Comparison of ENCODE assay signal across 17 cellular contexts in genomic region chr6:10613077-10613476, GRCh38.
DNase-seq lines count a peak whose midpoint lies in the region; ATAC-seq and TF ChIP-seq lines count a peak whose summit lies in the region.
"Had no signal": no experiment of that assay in that cellular context is flagged by ENCODE, and none has a peak within 500 bp of the region (broad histone marks: within the 10 kb centered on the region; RNA-seq: fewer than 3 reads in every experiment).

No MANE protein-coding gene starts in this region.

- peak; percentile 60 to 72 for DNase-seq in T47D (ENCODE audit: low read depth in 1 of 2, low spot score in 1 of 2)
- no peak for DNase-seq in MCF 10A (ENCODE audit: unreplicated experiment)
- no peak for DNase-seq in endodermal cell
- no peak for DNase-seq in right lobe of liver
- DNase-seq in A673 (ENCODE audit: low spot score): no peak
- DNase-seq in retina: no peak
- DNase-seq in activated CD4-positive, alpha-beta T cell treated with anti-CD3 and anti-CD28 coated beads, Interleukin-2, amount 10 ng/mL, durations not matched to agents 24 days and 14 days: no peak
- no peak for DNase-seq in effector memory CD4-positive, alpha-beta T cell
- DNase-seq: activated CD4-positive, alpha-beta memory T cell treated with anti-CD3 and anti-CD28 coated beads, Interleukin-2, amount 10 ng/mL, durations not matched to agents 7 days and 5 days; activated T-cell treated with anti-CD3 and anti-CD28 coated beads, Interleukin-2, amount 50 U/mL, for 4 hours; DMS153; erythroblast; NCI-H510A treated with DMSO at 0.1 percent for 48 hours; nephron progenitor cell; T-cell had no signal

- no peak overlapping the region for H3K27ac Mint-ChIP-seq in MCF 10A (ENCODE audit: low read depth, unreplicated experiment)
- no peak overlapping the region for H3K27ac Mint-ChIP-seq in endodermal cell
- H3K27ac Mint-ChIP-seq in activated CD4-positive, alpha-beta T cell treated with anti-CD3 and anti-CD28 coated beads, Interleukin-2, amount 10 ng/mL, durations not matched to agents 24 days and 14 days: no peak overlapping the region
- H3K27ac Mint-ChIP-seq: activated CD4-positive, alpha-beta memory T cell treated with anti-CD3 and anti-CD28 coated beads, Interleukin-2, amount 10 ng/mL, durations not matched to agents 7 days and 5 days; activated naive CD8-positive, alpha-beta T cell; CD14-positive monocyte; T-cell had no signal

- no peaks in the 10 kb centered on the region for H3K27me3 ChIP-seq in endodermal cell (ENCODE audit: control insufficient read depth, insufficient read depth, low read length, poor library complexity, severe bottlenecking)
- no peaks in the 10 kb centered on the region for H3K27me3 ChIP-seq in right lobe of liver
- H3K27me3 ChIP-seq in A673 (replicated peaks; ENCODE audit: insufficient read depth, low read depth, low read length, poor library complexity): no peaks in the 10 kb centered on the region
- H3K27me3 ChIP-seq in effector memory CD4-positive, alpha-beta T cell (replicated peaks; ENCODE audit: control insufficient read depth, insufficient read depth, low read length, poor library complexity, severe bottlenecking): no peaks in the 10 kb centered on the region

- peaks cover 21% of the 10 kb centered on the region for H3K9me3 ChIP-seq in endodermal cell (ENCODE audit: control insufficient read depth, low read length)
- H3K9me3 ChIP-seq in right lobe of liver: no peaks in the 10 kb centered on the region
- no peaks in the 10 kb centered on the region for H3K9me3 ChIP-seq in A673 (ENCODE audit: low read depth, low read length, poor library complexity, severe bottlenecking)
- H3K9me3 ChIP-seq in effector memory CD4-positive, alpha-beta T cell (ENCODE audit: control insufficient read depth, low read length): no peaks in the 10 kb centered on the region

- no peak overlapping the region for H3K27ac ChIP-seq in endodermal cell (ENCODE audit: low read depth, low read length)
- no peak overlapping the region for H3K27ac ChIP-seq in right lobe of liver
- H3K27ac ChIP-seq in A673 (ENCODE audit: low read depth, low read length, poor library complexity, severe bottlenecking): no peak overlapping the region
- H3K27ac ChIP-seq in effector memory CD4-positive, alpha-beta T cell (ENCODE audit: insufficient read depth, low read length, poor library complexity, severe bottlenecking): no peak overlapping the region

- in situ Hi-C loops in T47D (cut with HindIII; ENCODE audit: low pct_unique_long_range_greater_than_20kb, low sequenced_read_pairs): no loop called here

- peak overlapping the region; percentile 13 for H3K4me3 ChIP-seq in endodermal cell (ENCODE audit: low read length)
- no peak overlapping the region for H3K4me3 ChIP-seq in right lobe of liver
- H3K4me3 ChIP-seq in A673 (ENCODE audit: low read depth, low read length, poor library complexity, severe bottlenecking): no peak overlapping the region
- H3K4me3 ChIP-seq in effector memory CD4-positive, alpha-beta T cell (ENCODE audit: insufficient read depth, low read depth, low read length, poor library complexity, severe bottlenecking): no peak overlapping the region

- H3K4me3 Mint-ChIP-seq in MCF 10A (ENCODE audit: unreplicated experiment) (no peak overlapping the region), endodermal cell (no peak overlapping the region)
- H3K4me3 Mint-ChIP-seq in activated CD4-positive, alpha-beta T cell treated with anti-CD3 and anti-CD28 coated beads, Interleukin-2, amount 10 ng/mL, durations not matched to agents 24 days and 14 days: no peak overlapping the region
- H3K4me3 Mint-ChIP-seq: activated CD4-positive, alpha-beta memory T cell treated with anti-CD3 and anti-CD28 coated beads, Interleukin-2, amount 10 ng/mL, durations not matched to agents 7 days and 5 days; activated naive CD8-positive, alpha-beta T cell; activated T-cell treated with anti-CD3 and anti-CD28 coated beads, Interleukin-2, amount 50 U/mL, for 4 hours; CD14-positive monocyte; nephron progenitor cell; T-cell had no signal

- H3K36me3 Mint-ChIP-seq in MCF 10A (ENCODE audit: insufficient read depth, unreplicated experiment) (no peaks in the 10 kb centered on the region), endodermal cell (ENCODE audit: low read depth) (peaks cover 32% of the 10 kb centered on the region)
- peaks cover 2% of the 10 kb centered on the region for H3K36me3 Mint-ChIP-seq in activated CD4-positive, alpha-beta T cell treated with anti-CD3 and anti-CD28 coated beads, Interleukin-2, amount 10 ng/mL, durations not matched to agents 24 days and 14 days (ENCODE audit: low read depth)

- no peak for TF ChIP-seq POLR2A in right lobe of liver (IDR thresholded peaks at IDR 0.05)

- H3K9me3 Mint-ChIP-seq in MCF 10A (ENCODE audit: unreplicated experiment): no peaks in the 10 kb centered on the region
- peaks cover 22% of the 10 kb centered on the region for H3K9me3 Mint-ChIP-seq in endodermal cell
- no peaks in the 10 kb centered on the region for H3K9me3 Mint-ChIP-seq in activated CD4-positive, alpha-beta T cell treated with anti-CD3 and anti-CD28 coated beads, Interleukin-2, amount 10 ng/mL, durations not matched to agents 24 days and 14 days
- H3K9me3 Mint-ChIP-seq: activated CD4-positive, alpha-beta memory T cell treated with anti-CD3 and anti-CD28 coated beads, Interleukin-2, amount 10 ng/mL, durations not matched to agents 7 days and 5 days; activated T-cell treated with anti-CD3 and anti-CD28 coated beads, Interleukin-2, amount 50 U/mL, for 4 hours had no signal

- H3K27me3 Mint-ChIP-seq in MCF 10A (ENCODE audit: insufficient read depth, unreplicated experiment) (no peaks in the 10 kb centered on the region), endodermal cell (ENCODE audit: insufficient read depth) (peaks cover 17% of the 10 kb centered on the region)
- no peaks in the 10 kb centered on the region for H3K27me3 Mint-ChIP-seq in activated CD4-positive, alpha-beta T cell treated with anti-CD3 and anti-CD28 coated beads, Interleukin-2, amount 10 ng/mL, durations not matched to agents 24 days and 14 days
- H3K27me3 Mint-ChIP-seq: activated CD4-positive, alpha-beta memory T cell treated with anti-CD3 and anti-CD28 coated beads, Interleukin-2, amount 10 ng/mL, durations not matched to agents 7 days and 5 days; activated naive CD8-positive, alpha-beta T cell; T-cell had no signal

- CTCF ChIA-PET in MCF 10A (lab: Yijun Ruan, JAX): no interaction called here
- CTCF ChIA-PET in A673 (lab: Charles Lee): no interaction called here

- BruUV-seq in MCF 10A (replicated peaks; lab: Mats Ljungman, UMichigan) (no TSS peak), A673 (replicated peaks; lab: Mats Ljungman, UMichigan) (no TSS peak)

- H3K9ac ChIP-seq in endodermal cell (ENCODE audit: extremely low read depth, low read length, poor library complexity, severe bottlenecking): peak overlapping the region; percentile 12

- H3K4me1 ChIP-seq in endodermal cell (ENCODE audit: control insufficient read depth, insufficient read depth, low read length) (peaks cover 3% of the 10 kb centered on the region), right lobe of liver (peaks cover 0 to 4% (median 0%) of the 10 kb centered on the region in 4 donors), A673 (ENCODE audit: insufficient read depth, low read length, poor library complexity, severe bottlenecking) (no peaks in the 10 kb centered on the region)
- H3K4me1 ChIP-seq in effector memory CD4-positive, alpha-beta T cell (ENCODE audit: control insufficient read depth, insufficient read depth, low read length, poor library complexity, severe bottlenecking): no peaks in the 10 kb centered on the region

- TF ChIP-seq CTCF in MCF 10A (IDR thresholded peaks at IDR 0.05; ENCODE audit: unreplicated experiment) (no peak), endodermal cell (conservative IDR thresholded peaks at IDR 0.05) (no peak), right lobe of liver (IDR thresholded peaks at IDR 0.05) (no peak), A673 (conservative IDR thresholded peaks at IDR 0.05; ENCODE audit: low read depth, low read length) (no peak)

- intact Hi-C loops in MCF 10A (cut with micrococcal nuclease): no loop called here
- intact Hi-C loops in right lobe of liver (cut with DNase I): no loop called here
- intact Hi-C loops in A673 (cut with micrococcal nuclease; ENCODE audit: unreplicated experiment): no loop called here
- intact Hi-C loops in activated CD4-positive, alpha-beta T cell treated with anti-CD3 and anti-CD28 coated beads, Interleukin-2, amount 10 ng/mL, durations not matched to agents 24 days and 14 days (cut with micrococcal nuclease): no loop called here

- H3K4me1 Mint-ChIP-seq in MCF 10A (ENCODE audit: insufficient read depth, unreplicated experiment) (no peaks in the 10 kb centered on the region), endodermal cell (peaks cover 15% of the 10 kb centered on the region)
- no peaks in the 10 kb centered on the region for H3K4me1 Mint-ChIP-seq in activated CD4-positive, alpha-beta T cell treated with anti-CD3 and anti-CD28 coated beads, Interleukin-2, amount 10 ng/mL, durations not matched to agents 24 days and 14 days
- H3K4me1 Mint-ChIP-seq: activated CD4-positive, alpha-beta memory T cell treated with anti-CD3 and anti-CD28 coated beads, Interleukin-2, amount 10 ng/mL, durations not matched to agents 7 days and 5 days; CD14-positive monocyte; T-cell had no signal

- POLR2A ChIA-PET in MCF 10A (lab: Yijun Ruan, JAX): interaction anchor here (0.6 kb wide), 1 partner anchor 57 kb away, joined by 3 read pairs; no protein-coding TSS in a partner anchor
- POLR2A ChIA-PET in A673 (lab: Charles Lee; ENCODE audit: low non-redundant PET): no interaction called here

- peak; percentile 47 to 82 (median 58) for ATAC-seq in right lobe of liver
- ATAC-seq: activated T-cell treated with anti-CD3 and anti-CD28 coated beads, Interleukin-2, amount 50 U/mL, for 4 hours; T-cell had no signal

- WGBS in endodermal cell (ENCODE audit: insufficient coverage in 1 of 2, insufficient read length in 1 of 2), 2 experiments: 50 to 66% methylated on average over 1 to 2 of the region's 3 CpGs
- 22% methylated on average over 3 of the region's 3 CpGs for WGBS in right lobe of liver (ENCODE audit: insufficient coverage, low coverage, low lambda C conversion rate, missing lambda C conversion rate)

- H3K36me3 ChIP-seq in endodermal cell (ENCODE audit: control insufficient read depth, insufficient read depth, low read length) (peaks cover 9% of the 10 kb centered on the region), right lobe of liver (no peaks in the 10 kb centered on the region), A673 (ENCODE audit: insufficient read depth, low read length, poor library complexity, severe bottlenecking) (no peaks in the 10 kb centered on the region)
- H3K36me3 ChIP-seq in effector memory CD4-positive, alpha-beta T cell (ENCODE audit: control insufficient read depth, insufficient read depth, low read length): no peaks in the 10 kb centered on the region

Comparison
In these comparisons a context has a peak if more than half of its experiments do, and no peak if none do; other contexts are left out.
1. DNase-seq: peak in T47D (2 of 2); none in MCF 10A (single experiment), endodermal cell (single experiment), right lobe of liver (0 of 3), A673 (single experiment), retina (single experiment), activated CD4-positive, alpha-beta T cell treated with anti-CD3 and anti-CD28 coated beads, Interleukin-2, amount 10 ng/mL, durations not matched to agents 24 days and 14 days (single experiment) and effector memory CD4-positive, alpha-beta T cell (0 of 3).